1 cellular context compared by ENCODE assay signal in genomic region chr11:72191961-72192381, GRCh38.
A peak's percentile ranks its signal among the peaks of the same experiment; 100 is the strongest.
TF ChIP-seq lines count a peak whose summit lies in the region.

TSS of gene FOLR1 (plus strand) at chr11:72192140. CDS start at chr11:72192174, 34 bp downstream.

TF ChIP-seq in K562, 482 proteins besides CTCF, POLR2A, EP300 and RAD21 (continued from another document):
- peak; percentile 62; the same call in 1 of the 2 replicates for TF ChIP-seq TFAP4 (CRISPR knock-in tag; IDR thresholded peaks at IDR 0.05; ENCODE audit: borderline replicate concordance)
- peak; percentile 67 for TF ChIP-seq ZNF407 (IDR thresholded peaks at IDR 0.05; ENCODE audit: low read depth)
- TF ChIP-seq ZNF696 (CRISPR knock-in tag; conservative IDR thresholded peaks at IDR 0.05), result no peak
- TF ChIP-seq ZNF347 (CRISPR knock-in tag; IDR thresholded peaks at IDR 0.05; ENCODE audit: low read depth), result no peak
- peak; percentile 16; the same call in 1 of the 2 replicates for TF ChIP-seq ATF7 (IDR thresholded peaks at IDR 0.05)
- TF ChIP-seq ESRRA (IDR thresholded peaks at IDR 0.05; ENCODE audit: borderline replicate concordance, low read depth), result peak; percentile 16; the same call in 1 of the 2 replicates
- TF ChIP-seq CTBP1 (IDR thresholded peaks at IDR 0.05; ENCODE audit: borderline replicate concordance), result peak; percentile 54; the same call in 1 of the 2 replicates
- TF ChIP-seq TEAD4 (IDR thresholded peaks at IDR 0.05; ENCODE audit: low read length), result peak; percentile 67; the same call in 1 of the 2 replicates
- TF ChIP-seq TEAD4 (CRISPR knock-in tag; IDR thresholded peaks at IDR 0.05; ENCODE audit: borderline replicate concordance), result no peak
- TF ChIP-seq ID3 (CRISPR knock-in tag; IDR thresholded peaks at IDR 0.05), result no peak
- TF ChIP-seq ID3 (tag; IDR thresholded peaks at IDR 0.05), result no peak
- peak in 1 of 2 experiments; percentile 15; a peak in 1 of 4 replicates for TF ChIP-seq RCOR1 (IDR thresholded peaks at IDR 0.05; ENCODE audit: borderline replicate concordance in 1 of 2, low read depth in 2 of 2, low read length in 2 of 2)
- no peak for TF ChIP-seq SMC3 (conservative IDR thresholded peaks at IDR 0.05; ENCODE audit: insufficient read depth, low read depth, low read length)
- TF ChIP-seq TEAD1 (CRISPR knock-in tag; IDR thresholded peaks at IDR 0.05), result peak; percentile 71 to 78; a peak in 2 of 4 replicates
- TF ChIP-seq SMARCE1 (IDR thresholded peaks at IDR 0.05), result 0 out of 2 replicates have a peak, but pooled peaks have one; percentile 11
- no peak for TF ChIP-seq BRF1 (IDR thresholded peaks at IDR 0.05; ENCODE audit: borderline replicate concordance, extremely low read depth, insufficient read length)
- no peak for TF ChIP-seq AFF1 (IDR thresholded peaks at IDR 0.05; ENCODE audit: low read depth in 1 of 2, partially characterized antibody in 2 of 2)
- no peak for TF ChIP-seq ZBTB34 (CRISPR knock-in tag; IDR thresholded peaks at IDR 0.05)
- no peak for TF ChIP-seq ZBTB8A (IDR thresholded peaks at IDR 0.05; ENCODE audit: partially characterized antibody)
- no peak for TF ChIP-seq HINFP (tag; conservative IDR thresholded peaks at IDR 0.05; ENCODE audit: low read depth)
- no peak for TF ChIP-seq CTCFL (IDR thresholded peaks at IDR 0.05; ENCODE audit: borderline replicate concordance, insufficient read depth, low read depth, low read length, poor library complexity, severe bottlenecking)
- TF ChIP-seq EGR1 (conservative IDR thresholded peaks at IDR 0.05), result peak; percentile 73
- TF ChIP-seq ETV1 (tag; conservative IDR thresholded peaks at IDR 0.05; ENCODE audit: low read depth), result 0 out of 2 replicates have a peak, but pooled peaks have one; percentile 27
- TF ChIP-seq TAF15 (IDR thresholded peaks at IDR 0.05; ENCODE audit: low read depth, low read length), result no peak
- TF ChIP-seq TAF1 (IDR thresholded peaks at IDR 0.05; ENCODE audit: control insufficient read depth, extremely low read depth, insufficient read depth, low read length, severe bottlenecking), result peak; percentile 23
- TF ChIP-seq NRF1 (conservative IDR thresholded peaks at IDR 0.05 in 1 of 2, IDR thresholded peaks at IDR 0.05 in 1 of 2), result peak in 1 of 2 experiments; percentile 38; a peak in 2 of 4 replicates
- 0 out of 2 replicates have a peak, but pooled peaks have one; percentile 12 for TF ChIP-seq CREM (IDR thresholded peaks at IDR 0.05; ENCODE audit: low read depth)
- TF ChIP-seq XRCC4 (IDR thresholded peaks at IDR 0.05; ENCODE audit: extremely low read depth, insufficient read depth, insufficient read length), result no peak
- no peak for TF ChIP-seq KLF6 (CRISPR knock-in tag; IDR thresholded peaks at IDR 0.05; ENCODE audit: borderline replicate concordance)
- no peak for TF ChIP-seq TOE1 (IDR thresholded peaks at IDR 0.05; ENCODE audit: borderline replicate concordance)
- TF ChIP-seq TOE1 (CRISPR knock-in tag; IDR thresholded peaks at IDR 0.05; ENCODE audit: borderline replicate concordance, low read depth), result no peak
- TF ChIP-seq ZNF174 (CRISPR knock-in tag; IDR thresholded peaks at IDR 0.05), result no peak
- TF ChIP-seq ZNF133 (CRISPR knock-in tag; IDR thresholded peaks at IDR 0.05), result no peak
- TF ChIP-seq SETDB1 (IDR thresholded peaks at IDR 0.05; ENCODE audit: low read length), result no peak
- TF ChIP-seq MNT (conservative IDR thresholded peaks at IDR 0.05), result no peak
- no peak for TF ChIP-seq ZSCAN32 (CRISPR knock-in tag; IDR thresholded peaks at IDR 0.05)
